In genomic region chr11:30016588-30017363, GRCh38 we compare ENCODE assay signal across 9 cellular contexts. TPM values are rescaled to one million over a fixed set of nuclear protein-coding genes. Genes with fewer than 3 reads are reported as not detected.
DNase-seq lines count a peak whose midpoint lies in the region; ATAC-seq and TF ChIP-seq lines count a peak whose summit lies in the region.
"Had no signal": no experiment of that assay in that cellular context is flagged by ENCODE, and none has a peak within 500 bp of the region (broad histone marks: within the 10 kb centered on the region; RNA-seq: fewer than 3 reads in every experiment).

TSS of gene KCNA4 (minus strand) at chr11:30017030. CDS start at chr11:30012678, 4,352 bp downstream.

- DNase-seq in A673 (ENCODE audit: low spot score) (peak; percentile 68), NCI-H1092 (lab: John Stamatoyannopoulos, UW) (peak; percentile 47), myocyte (ENCODE audit: low read depth) (peak; percentile 13), OCI-M2 (lab: John Stamatoyannopoulos, UW; ENCODE audit: unreplicated experiment) (no peak), ureter (ENCODE audit: low spot score) (no peak), NCI-H187 treated with DMSO at 0.1 percent for 48 hours (lab: John Stamatoyannopoulos, UW) (no peak)
- DNase-seq: immature natural killer cell had no signal

- TF ChIP-seq CTCF in A673 (conservative IDR thresholded peaks at IDR 0.05; ENCODE audit: low read depth, low read length): no peak

- H3K4me1 ChIP-seq in A673 (ENCODE audit: insufficient read depth, low read length, poor library complexity, severe bottlenecking) (no peaks in the 10 kb centered on the region), ectodermal cell (ENCODE audit: control insufficient read depth, insufficient read depth, low read length) (no peaks in the 10 kb centered on the region)

- CTCF ChIA-PET in A673 (lab: Charles Lee): no interaction called here

- H3K9me3 ChIP-seq in A673 (ENCODE audit: low read depth, low read length, poor library complexity, severe bottlenecking): no peaks in the 10 kb centered on the region
- no peaks in the 10 kb centered on the region for H3K9me3 ChIP-seq in ectodermal cell (ENCODE audit: control insufficient read depth, low read length)

- intact Hi-C loops in A673 (cut with micrococcal nuclease; ENCODE audit: unreplicated experiment): no loop called here

- POLR2A ChIA-PET in A673 (lab: Charles Lee; ENCODE audit: low non-redundant PET): no interaction called here

- no peak for ATAC-seq in HG03095 (IDR thresholded peaks at IDR 0.05; ENCODE audit: unreplicated experiment)

- no TSS peak for BruUV-seq in A673 (replicated peaks; lab: Mats Ljungman, UMichigan)

- H3K27me3 ChIP-seq in A673 (replicated peaks; ENCODE audit: insufficient read depth, low read depth, low read length, poor library complexity) (peaks cover 67% of the 10 kb centered on the region), ectodermal cell (ENCODE audit: control insufficient read depth, insufficient read depth, low read length, poor library complexity, severe bottlenecking) (peaks cover 76% of the 10 kb centered on the region)

- H3K4me3 ChIP-seq in A673 (ENCODE audit: low read depth, low read length, poor library complexity, severe bottlenecking) (peak within 1 kb of the TSS; percentile 3), ectodermal cell (ENCODE audit: insufficient read depth, low read depth, low read length) (peak within 1 kb of the TSS; percentile 37)

- H3K27ac ChIP-seq in A673 (ENCODE audit: low read depth, low read length, poor library complexity, severe bottlenecking) (no peak within 1 kb of the TSS), ectodermal cell (ENCODE audit: insufficient read depth, low read depth, low read length, poor library complexity, severe bottlenecking) (no peak within 1 kb of the TSS)

- H3K36me3 ChIP-seq in A673 (ENCODE audit: insufficient read depth, low read length, poor library complexity, severe bottlenecking) (no peaks in the 10 kb centered on the region), ectodermal cell (ENCODE audit: control insufficient read depth, insufficient read depth, low read length) (no peaks in the 10 kb centered on the region)

- 1% methylated on average over 50 of the region's 50 CpGs for WGBS in ectodermal cell, 2 experiments

RNA-seq across cellular contexts. Expression of gene KCNA4, which starts in this region (rescaled TPM):
- not detected in 2 replicates for total RNA-seq in A673 (2021)
- 0.94 TPM for polyA plus RNA-seq in ectodermal cell (2013, experiment 1 of 4)
- 1.5 TPM for polyA plus RNA-seq in ectodermal cell (2013, experiment 2 of 4)
- polyA plus RNA-seq in ectodermal cell (2013, experiment 3 of 4): 0.96 TPM
- 0.53 TPM for polyA plus RNA-seq in ectodermal cell (2013, experiment 4 of 4)
- 0.05 and 0.40 TPM in 2 replicates for total RNA-seq in myocyte
- 0.03 TPM for polyA plus RNA-seq in myocyte (2012)
- total RNA-seq in ureter: not detected
- polyA plus RNA-seq: immature natural killer cell had no signal

Comparison
In these comparisons a context has a peak if more than half of its experiments do, and no peak if none do; other contexts are left out.
1. Peak in DNase-seq and H3K4me3 ChIP-seq in A673; RNA of the gene not detected or under 1 TPM.
2. Peak in DNase-seq in myocyte; RNA of the gene not detected or under 1 TPM.